In the genomic region with DNA sequence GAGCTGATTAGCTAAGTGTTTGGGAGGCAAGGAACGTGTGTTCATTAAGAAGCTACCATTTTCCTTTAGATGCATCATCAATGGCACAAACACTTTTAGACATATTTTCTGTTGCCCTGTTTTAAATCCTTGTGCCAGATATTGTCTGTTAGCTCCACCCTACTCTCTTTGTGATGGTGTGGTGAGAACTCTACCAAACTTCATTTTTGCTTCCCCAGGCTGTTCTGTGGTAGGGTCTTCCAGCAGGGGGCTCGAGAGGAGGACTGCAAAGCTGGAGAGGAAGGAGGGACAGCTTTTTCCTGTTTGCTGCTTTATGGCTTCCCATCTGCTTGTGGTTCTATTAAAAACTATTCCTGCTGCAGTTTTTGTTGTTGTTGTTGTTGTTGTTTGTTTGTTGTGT, we compare ENCODE assay signal across 14 cellular contexts.
DNase-seq lines count a peak whose midpoint lies in the region; ATAC-seq and TF ChIP-seq lines count a peak whose summit lies in the region.
"Had no signal": no experiment of that assay in that cellular context is flagged by ENCODE, and none has a peak within 500 bp of the region (broad histone marks: within the 10 kb centered on the region; RNA-seq: fewer than 3 reads in every experiment).

No MANE protein-coding gene starts in this region.

- DNase-seq in NCI-H748 (lab: John Stamatoyannopoulos, UW; ENCODE audit: unreplicated experiment) (peak; percentile 1), NCI-H748 treated with DMSO at 0.1 percent for 48 hours (lab: John Stamatoyannopoulos, UW) (no peak), NAMALWA (ENCODE audit: low spot score) (peak; percentile 27), choroid plexus epithelial cell (ENCODE audit: low read depth) (no peak), retinal pigment epithelial cell (ENCODE audit: low read depth) (no peak), GOT3 (lab: John Stamatoyannopoulos, UW) (no peak), NCI-H2029 treated with DMSO at 0.1 percent for 48 hours (lab: John Stamatoyannopoulos, UW) (no peak)
- DNase-seq: activated CD8-positive, alpha-beta T cell treated with anti-CD3 and anti-CD28 coated beads, Interleukin-2, amount 10 ng/mL, durations not matched to agents 7 days and 5 days; amygdala; COR-L47; naive thymus-derived CD8-positive, alpha-beta T cell; NCI-H2171 treated with DMSO at 0.1 percent for 48 hours had no signal

- TF ChIP-seq CTCF in choroid plexus epithelial cell (conservative IDR thresholded peaks at IDR 0.05; ENCODE audit: low read depth, low read length) (peak; percentile 29), retinal pigment epithelial cell (conservative IDR thresholded peaks at IDR 0.05; ENCODE audit: low read depth, low read length) (peak; percentile 23)

- H3K4me3 ChIP-seq in choroid plexus epithelial cell (ENCODE audit: low read depth, low read length) (no peak overlapping the region), retinal pigment epithelial cell (ENCODE audit: low read length) (no peak overlapping the region)
- H3K4me3 ChIP-seq: SK-N-MC had no signal

- ATAC-seq in GM19455 (IDR thresholded peaks at IDR 0.05; ENCODE audit: unreplicated experiment), result no peak
- ATAC-seq: activated CD8-positive, alpha-beta T cell treated with anti-CD3 and anti-CD28 coated beads, Interleukin-2, amount 10 ng/mL, durations not matched to agents 7 days and 5 days; naive thymus-derived CD8-positive, alpha-beta T cell had no signal

Comparison
In these comparisons a context has a peak if more than half of its experiments do, and no peak if none do; other contexts are left out.
1. DNase-seq: peak in NCI-H748 (single experiment) and NAMALWA (single experiment); none in NCI-H748 treated with DMSO at 0.1 percent for 48 hours (single experiment), choroid plexus epithelial cell (single experiment), retinal pigment epithelial cell (single experiment), GOT3 (single experiment) and NCI-H2029 treated with DMSO at 0.1 percent for 48 hours (single experiment).